Comparison of ENCODE assay signal across 8 cellular contexts in the genomic region with DNA sequence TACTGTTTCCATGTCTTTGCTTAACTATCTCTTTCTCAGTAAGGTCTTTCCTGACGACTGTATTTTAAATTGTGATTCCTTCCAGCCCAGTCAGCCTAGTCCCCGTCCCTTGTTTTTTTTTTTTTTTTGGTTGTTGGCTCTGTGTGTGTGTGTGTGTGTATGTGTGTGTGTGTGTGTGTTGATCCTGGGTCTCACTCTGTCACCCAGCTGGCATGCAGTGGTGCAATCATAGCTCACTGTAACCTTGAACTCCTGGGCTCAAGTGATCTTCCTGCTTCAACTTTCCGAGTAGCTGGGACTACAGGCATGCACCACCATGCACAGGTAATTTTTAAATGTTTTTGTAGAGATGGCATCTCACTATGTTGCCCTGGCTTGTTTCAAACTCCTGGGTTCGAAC. TPM values are rescaled to one million over a fixed set of nuclear protein-coding genes. Genes with fewer than 3 reads are reported as not detected.
DNase-seq lines count a peak whose midpoint lies in the region; ATAC-seq and TF ChIP-seq lines count a peak whose summit lies in the region.
"Not testable (repeated sequence)": the region's sequence is repeated elsewhere in the genome, so short reads cannot be mapped to it uniquely, and the experiment has no call there.

No MANE protein-coding gene starts in this region.

- H3K27ac ChIP-seq in body of pancreas (peak overlapping the region in 1 of 4 donors; percentile 25), liver (ENCODE audit: low read depth in 1 of 2, low read length in 2 of 2) (peak overlapping the region in 1 of 2 donors; percentile 20)
- H3K27ac ChIP-seq in right cardiac atrium (ENCODE audit: low read length), result not testable (repeated sequence)

- H3K36me3 ChIP-seq in body of pancreas (replicated peaks in 1 of 2; ENCODE audit: insufficient read depth in 1 of 2, low read depth in 2 of 2); liver (ENCODE audit: control insufficient read depth in 4 of 4, insufficient read depth in 3 of 4, low read depth in 1 of 4, low read length in 3 of 4): not testable (repeated sequence)

- not testable (repeated sequence) for H3K4me3 ChIP-seq in AG10803 (ENCODE audit: low read length); body of pancreas; right cardiac atrium (ENCODE audit: low read length); liver (ENCODE audit: low read depth in 1 of 3, low read length in 3 of 3)

- WGBS in body of pancreas, 2 donors, result 52 to 53% methylated on average over 4 of the region's 4 CpGs
- WGBS in right cardiac atrium, result 62% methylated on average over 4 of the region's 4 CpGs
- 48% methylated on average over 4 of the region's 4 CpGs for WGBS in liver

- H3K27ac Mint-ChIP-seq in neural crest cell (ENCODE audit: unreplicated experiment), result peak overlapping the region; percentile 90

- not testable (repeated sequence) for TF ChIP-seq POLR2A in body of pancreas (IDR thresholded peaks at IDR 0.05)

- ATAC-seq in body of pancreas (peak; percentile 20), Right ventricle myocardium inferior (peak; percentile 45), right cardiac atrium (peak; percentile 22 to 49)

- not testable (repeated sequence) for H3K4me1 ChIP-seq in body of pancreas; right cardiac atrium (ENCODE audit: control insufficient read depth, insufficient read depth, low read length)
- peaks cover 4 to 37% (median 25%) of the 10 kb centered on the region in 4 donors for H3K4me1 ChIP-seq in liver (ENCODE audit: control insufficient read depth in 4 of 4, insufficient read depth in 4 of 4, low read length in 3 of 4)

- TF ChIP-seq RAD21 in liver (IDR thresholded peaks at IDR 0.05), result peak in 1 of 2 donors; percentile 42

- intact Hi-C loops in body of pancreas (cut with DNase I); Right ventricle myocardium inferior (cut with DNase I); right cardiac atrium (cut with DNase I): not testable (repeated sequence)

- H3K36me3 Mint-ChIP-seq in neural crest cell (ENCODE audit: low read depth), result not testable (repeated sequence)

- H3K4me3 Mint-ChIP-seq in neural crest cell, result peak overlapping the region; percentile 6

- not testable (repeated sequence) for TF ChIP-seq CTCF in AG10803 (conservative IDR thresholded peaks at IDR 0.05; ENCODE audit: low read length); body of pancreas (IDR thresholded peaks at IDR 0.05); liver (IDR thresholded peaks at IDR 0.05; ENCODE audit: low read depth, low read length, missing input control); neural crest cell (conservative IDR thresholded peaks at IDR 0.05)

- not testable (repeated sequence) for H3K9me3 ChIP-seq in body of pancreas; right cardiac atrium (ENCODE audit: control insufficient read depth, low read length); liver (ENCODE audit: control insufficient read depth in 4 of 4, low read length in 3 of 4)

- not testable (repeated sequence) for H3K27me3 Mint-ChIP-seq in neural crest cell (ENCODE audit: low read depth)

- DNase-seq in AG10803 (ENCODE audit: low read depth) (peak; percentile 44), M059J (ENCODE audit: low read depth) (peak; percentile 45), body of pancreas (peak; percentile 23 to 54 (median 40)), renal cortical epithelial cell (ENCODE audit: low read depth) (peak; percentile 81)
- not testable (repeated sequence) for DNase-seq in Right ventricle myocardium inferior (ENCODE audit: missing footprints); right cardiac atrium; neural crest cell (ENCODE audit: low read depth, low spot score)

- H3K27me3 ChIP-seq in body of pancreas; right cardiac atrium (ENCODE audit: control insufficient read depth, insufficient read depth); liver (ENCODE audit: control insufficient read depth in 4 of 4, insufficient read depth in 4 of 4, low read length in 3 of 4): not testable (repeated sequence)

- not testable (repeated sequence) for H3K9me3 Mint-ChIP-seq in neural crest cell

- H3K9ac ChIP-seq in liver (ENCODE audit: low read depth in 1 of 2, low read length in 2 of 2), result not testable (repeated sequence)

- peaks cover 19% of the 10 kb centered on the region for H3K4me1 Mint-ChIP-seq in neural crest cell

TF ChIP-seq in liver, 16 proteins besides CTCF, POLR2A, EP300 and RAD21:
- peak; percentile 27 for TF ChIP-seq HNF4G (IDR thresholded peaks at IDR 0.05)
- peak; percentile 82 for TF ChIP-seq SP1 (IDR thresholded peaks at IDR 0.05)
- TF ChIP-seq, protein P1, sequence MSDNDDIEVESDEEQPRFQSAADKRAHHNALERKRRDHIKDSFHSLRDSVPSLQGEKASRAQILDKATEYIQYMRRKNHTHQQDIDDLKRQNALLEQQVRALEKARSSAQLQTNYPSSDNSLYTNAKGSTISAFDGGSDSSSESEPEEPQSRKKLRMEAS (IDR thresholded peaks at IDR 0.05), result peak; percentile 59
- peak; percentile 91 to 92 for TF ChIP-seq RXRA (IDR thresholded peaks at IDR 0.05)
- TF ChIP-seq REST (IDR thresholded peaks at IDR 0.05), result peak; percentile 33
- peak; percentile 52 for TF ChIP-seq FOXA1 (IDR thresholded peaks at IDR 0.05)
- peak; percentile 45 for TF ChIP-seq YY1 (IDR thresholded peaks at IDR 0.05)
- peak; percentile 54 for TF ChIP-seq NR2F2 (IDR thresholded peaks at IDR 0.05)
- TF ChIP-seq, protein P2, sequence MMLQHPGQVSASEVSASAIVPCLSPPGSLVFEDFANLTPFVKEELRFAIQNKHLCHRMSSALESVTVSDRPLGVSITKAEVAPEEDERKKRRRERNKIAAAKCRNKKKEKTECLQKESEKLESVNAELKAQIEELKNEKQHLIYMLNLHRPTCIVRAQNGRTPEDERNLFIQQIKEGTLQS (IDR thresholded peaks at IDR 0.05), result peak; percentile 46
- peak; percentile 20 for TF ChIP-seq FOXA2 (IDR thresholded peaks at IDR 0.05)
- peak in 1 of 2 donors; percentile 53 for TF ChIP-seq EGR1 (IDR thresholded peaks at IDR 0.05; ENCODE audit: low read depth in 2 of 2)
- TF ChIP-seq, protein P3, sequence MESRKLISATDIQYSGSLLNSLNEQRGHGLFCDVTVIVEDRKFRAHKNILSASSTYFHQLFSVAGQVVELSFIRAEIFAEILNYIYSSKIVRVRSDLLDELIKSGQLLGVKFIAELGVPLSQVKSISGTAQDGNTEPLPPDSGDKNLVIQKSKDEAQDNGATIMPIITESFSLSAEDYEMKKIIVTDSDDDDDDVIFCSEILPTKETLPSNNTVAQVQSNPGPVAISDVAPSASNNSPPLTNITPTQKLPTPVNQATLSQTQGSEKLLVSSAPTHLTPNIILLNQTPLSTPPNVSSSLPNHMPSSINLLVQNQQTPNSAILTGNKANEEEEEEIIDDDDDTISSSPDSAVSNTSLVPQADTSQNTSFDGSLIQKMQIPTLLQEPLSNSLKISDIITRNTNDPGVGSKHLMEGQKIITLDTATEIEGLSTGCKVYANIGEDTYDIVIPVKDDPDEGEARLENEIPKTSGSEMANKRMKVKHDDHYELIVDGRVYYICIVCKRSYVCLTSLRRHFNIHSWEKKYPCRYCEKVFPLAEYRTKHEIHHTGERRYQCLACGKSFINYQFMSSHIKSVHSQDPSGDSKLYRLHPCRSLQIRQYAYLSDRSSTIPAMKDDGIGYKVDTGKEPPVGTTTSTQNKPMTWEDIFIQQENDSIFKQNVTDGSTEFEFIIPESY (IDR thresholded peaks at IDR 0.05), result peak; percentile 52
- peak; percentile 67 to 83 for TF ChIP-seq JUND (IDR thresholded peaks at IDR 0.05)
- peak; percentile 82 to 83 for TF ChIP-seq HNF4A (conservative IDR thresholded peaks at IDR 0.05)

RNA-seq across cellular contexts. Expression of gene AKAP13, which starts 31.3 kb away (rescaled TPM):
- 22.7 and 42.8 TPM in 2 replicates for total RNA-seq in M059J (2014; rRNA removed; shearing (Covaris generic))
- 100 to 1,000 TPM; 102 to 160 TPM for total RNA-seq in body of pancreas
- total RNA-seq in Right ventricle myocardium inferior, result 292 TPM
- 100 to 1,000 TPM; 250 to 348 (median 260) TPM for total RNA-seq in right cardiac atrium
- polyA plus RNA-seq in right cardiac atrium, result 104 TPM
- 10 to 100 TPM; 37.9 to 92.3 TPM for total RNA-seq in liver
- 10 to 100 TPM; 18.6 to 37.0 TPM for polyA plus RNA-seq in liver
- 79.9 and 81.3 TPM in 2 replicates for total RNA-seq in neural crest cell
- total RNA-seq in renal cortical epithelial cell, result 54.2 and 152 TPM in 2 replicates
